Comparison of ENCODE assay signal across 18 cellular contexts in the genomic region with DNA sequence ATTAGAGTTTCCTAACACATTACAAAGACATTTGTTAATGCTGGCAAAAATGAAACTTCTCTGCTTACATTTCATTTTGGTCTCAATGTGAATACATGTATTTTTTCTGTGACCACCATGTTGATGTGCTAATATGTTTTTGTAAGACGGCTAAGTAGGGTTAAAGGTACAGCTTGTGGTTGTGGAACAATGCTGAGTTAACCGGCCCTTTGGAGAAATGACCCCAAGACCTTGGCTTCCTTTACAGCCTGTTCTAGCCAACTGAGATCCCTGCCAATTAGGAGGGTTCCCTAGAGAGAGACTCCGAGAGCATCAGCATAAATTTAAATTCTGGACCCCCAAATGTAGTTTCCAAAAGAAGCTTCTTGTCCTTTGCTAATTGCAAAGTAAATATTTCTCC. TPM values are rescaled to one million over a fixed set of nuclear protein-coding genes. Genes with fewer than 3 reads are reported as not detected.
"Had no signal": no experiment of that assay in that cellular context is flagged by ENCODE, and none has a peak within 500 bp of the region (broad histone marks: within the 10 kb centered on the region; RNA-seq: fewer than 3 reads in every experiment).

No MANE protein-coding gene starts in this region.

- H3K27ac ChIP-seq: cardiac muscle cell, colonic mucosa, epithelial cell of prostate, heart left ventricle, left lung, ovary, SK-N-MC, skin epidermis, transverse colon had no signal

- H3K27me3 ChIP-seq: cardiac muscle cell, colonic mucosa, heart left ventricle, left lung, ovary, transverse colon had no signal

- H3K36me3 ChIP-seq: colonic mucosa, heart left ventricle, left lung, ovary, transverse colon had no signal

- H3K9me3 ChIP-seq: colonic mucosa, heart left ventricle, left lung, ovary, transverse colon had no signal

- H3K4me3 ChIP-seq: cardiac muscle cell, colonic mucosa, heart left ventricle, left lung, ovary, SK-N-MC, skin epidermis, transverse colon had no signal

- ATAC-seq: heart left ventricle; left lung; stimulated activated memory B cell treated with anti-CD40 and anti-IgM and Interleukin-4, amounts not matched to agents 10 μg/mL and 1 μg/mL and 100 μg/mL, for 72 hours had no signal

- H3K4me1 ChIP-seq: colonic mucosa, left lung, transverse colon had no signal

- DNase-seq: activated CD4-positive, alpha-beta T cell treated with anti-CD3 and anti-CD28 coated beads, Interleukin-2, amount 10 ng/mL, durations not matched to agents 7 days and 5 days; activated CD8-positive, alpha-beta memory T cell treated with anti-CD3 and anti-CD28 coated beads for 24 hours; activated naive CD4-positive, alpha-beta T cell treated with anti-CD3 and anti-CD28 coated beads, Interleukin-2, amount 10 ng/mL, durations not matched to agents 7 days and 5 days; colonic mucosa; effector memory CD4-positive, alpha-beta T cell; foreskin melanocyte; heart left ventricle; islet precursor cell; left lung; ovary; T-helper 1 cell; transverse colon had no signal

RNA-seq across cellular contexts. Expression of a gene that starts 44.3 kb away (rescaled TPM):
- total RNA-seq: activated CD4-positive, alpha-beta T cell treated with anti-CD3 and anti-CD28 coated beads, Interleukin-2, amount 10 ng/mL, durations not matched to agents 7 days and 5 days; neural crest cell had no signal
